In genomic region chr1:100597069-100597741, GRCh38 we compare ENCODE assay signal across 12 cellular contexts.
A peak's percentile ranks its signal among the peaks of the same experiment; 100 is the strongest.
DNase-seq lines count a peak whose midpoint lies in the region.
"Had no signal": no experiment of that assay in that cellular context is flagged by ENCODE, and none has a peak within 500 bp of the region (broad histone marks: within the 10 kb centered on the region; RNA-seq: fewer than 3 reads in every experiment).

No MANE protein-coding gene starts in this region.

- no peaks in the 10 kb centered on the region for H3K9me3 ChIP-seq in adipocyte (ENCODE audit: control insufficient read depth, low read length)

- intact Hi-C loops in posterior cingulate gyrus (cut with DNase I) = no loop called here

- H3K27me3 ChIP-seq in adipocyte (replicated peaks; ENCODE audit: control insufficient read depth, insufficient read depth, low read length) = no peaks in the 10 kb centered on the region

- H3K4me1 ChIP-seq in adipocyte (ENCODE audit: control insufficient read depth, insufficient read depth, low read length) = peaks cover 5% of the 10 kb centered on the region

- in situ Hi-C loops in KBM-7 (cut with MboI; ENCODE audit: low pct_unique_long_range_greater_than_20kb, low sequenced_read_pairs) = no loop called here

- H3K36me3 ChIP-seq in adipocyte (ENCODE audit: control insufficient read depth, insufficient read depth, low read length, severe bottlenecking) = no peaks in the 10 kb centered on the region

- DNase-seq in AML-193 (lab: John Stamatoyannopoulos, UW) (peak; percentile 52 to 60), KBM-7 (peak; percentile 9), adipocyte (ENCODE audit: low read depth) (peak; percentile 47), kidney tubule cell (ENCODE audit: low spot score) (peak; percentile 96), posterior cingulate gyrus (no peak), amygdala (lab: John Stamatoyannopoulos, UW) (no peak), RPMI8226 (no peak)
- DNase-seq in activated CD4-positive, alpha-beta T cell treated with anti-CD3 and anti-CD28 coated beads, Interleukin-2, amount 50 U/mL, for 4 hours = no peak
- DNase-seq: activated CD8-positive, alpha-beta memory T cell treated with anti-CD3 and anti-CD28 coated beads, Interleukin-2, amount 50 U/mL, for 4 hours; NCI-H1105; stimulated activated CD4-positive, alpha-beta T cell treated with anti-CD3 and anti-CD28 coated beads, Interleukin-12 subunit alpha, Interleukin-12 subunit beta, amount 100 ng/mL, for 4 hours; substantia nigra had no signal

- no peak overlapping the region for H3K4me3 ChIP-seq in adipocyte (ENCODE audit: low read length)

- H3K9ac ChIP-seq in adipocyte (ENCODE audit: low read length) = no peak overlapping the region

Comparison
In these comparisons a context has a peak if more than half of its experiments do, and no peak if none do; other contexts are left out.
1. DNase-seq: peak in AML-193 (2 of 2), KBM-7 (single experiment), adipocyte (single experiment) and kidney tubule cell (single experiment); none in activated CD4-positive, alpha-beta T cell treated with anti-CD3 and anti-CD28 coated beads, Interleukin-2, amount 50 U/mL, for 4 hours (0 of 2), posterior cingulate gyrus (0 of 10), amygdala (0 of 56) and RPMI8226 (single experiment).